ENCODE assay signal across 11 cellular contexts in genomic region chr12:1588574-1588944, GRCh38. TPM values are rescaled to one million over a fixed set of nuclear protein-coding genes. Genes with fewer than 3 reads are reported as not detected.
DNase-seq lines count a peak whose midpoint lies in the region; ATAC-seq lines count a peak whose summit lies in the region.
"Had no signal": no experiment of that assay in that cellular context is flagged by ENCODE, and none has a peak within 500 bp of the region (broad histone marks: within the 10 kb centered on the region; RNA-seq: fewer than 3 reads in every experiment).

No MANE protein-coding gene starts in this region.

- peak overlapping the region; percentile 56 for H3K27ac Mint-ChIP-seq in activated naive CD4-positive, alpha-beta T cell treated with anti-CD3 and anti-CD28 coated beads for 36 hours
- H3K27ac Mint-ChIP-seq in T-helper 17 cell: peak overlapping the region; percentile 49
- H3K27ac Mint-ChIP-seq in immature natural killer cell: peak overlapping the region; percentile 0 to 82 (median 45)

- no peaks in the 10 kb centered on the region for H3K36me3 ChIP-seq in stomach smooth muscle (ENCODE audit: control insufficient read depth in 2 of 2, insufficient read depth in 2 of 2, low read length in 2 of 2)

- intact Hi-C loops in activated naive CD4-positive, alpha-beta T cell treated with anti-CD3 and anti-CD28 coated beads for 36 hours (cut with micrococcal nuclease): no loop called here

- peak overlapping the region; percentile 58 for H3K27ac ChIP-seq in stomach smooth muscle (ENCODE audit: low read length)

- peak overlapping the region in 1 of 2 donors; percentile 36 for H3K9ac ChIP-seq in stomach smooth muscle (ENCODE audit: low read length in 2 of 2)

- no peaks in the 10 kb centered on the region for H3K9me3 Mint-ChIP-seq in activated naive CD4-positive, alpha-beta T cell treated with anti-CD3 and anti-CD28 coated beads for 36 hours
- H3K9me3 Mint-ChIP-seq in immature natural killer cell: no peaks in the 10 kb centered on the region

- no peak for DNase-seq in activated naive CD4-positive, alpha-beta T cell treated with anti-CD3 and anti-CD28 coated beads for 36 hours
- no peak for DNase-seq in activated naive CD4-positive, alpha-beta T cell (lab: John Stamatoyannopoulos, UW)
- DNase-seq in T-helper 17 cell (no peak), immature natural killer cell (no peak), DMS79 treated with DMSO at 0.1 percent for 48 hours (lab: John Stamatoyannopoulos, UW) (no peak)
- DNase-seq: activated CD4-positive, alpha-beta T cell treated with anti-CD3 and anti-CD28 coated beads, Interleukin-2, amount 50 U/mL, for 4 hours; MM.1S; SW 1271 had no signal

- ATAC-seq in T-helper 17 cell (no peak), HG02678 (IDR thresholded peaks at IDR 0.05; ENCODE audit: unreplicated experiment) (no peak), HG03108 (IDR thresholded peaks at IDR 0.05; ENCODE audit: unreplicated experiment) (no peak)

- no peaks in the 10 kb centered on the region for H3K27me3 Mint-ChIP-seq in activated naive CD4-positive, alpha-beta T cell treated with anti-CD3 and anti-CD28 coated beads for 36 hours (ENCODE audit: low read depth)
- H3K27me3 Mint-ChIP-seq in T-helper 17 cell: no peaks in the 10 kb centered on the region
- peaks cover 4 to 9% (median 5%) of the 10 kb centered on the region in 3 donors for H3K27me3 Mint-ChIP-seq in immature natural killer cell (ENCODE audit: low read depth in 3 of 3)

- CTCF ChIA-PET in activated naive CD4-positive, alpha-beta T cell treated with anti-CD3 and anti-CD28 coated beads for 36 hours (lab: Charles Lee): interaction anchor here (0.8 to 5.0 kb wide), 8 partner anchors 15 to 639 kb away, joined by 3 to 50 read pairs (median 4); partner anchors contain the start of gene RAD52

- peaks cover 34% of the 10 kb centered on the region for H3K4me1 ChIP-seq in stomach smooth muscle (ENCODE audit: control insufficient read depth, insufficient read depth, low read length)

- H3K4me1 Mint-ChIP-seq in activated naive CD4-positive, alpha-beta T cell treated with anti-CD3 and anti-CD28 coated beads for 36 hours (ENCODE audit: low read depth): peaks cover 47% of the 10 kb centered on the region
- H3K4me1 Mint-ChIP-seq in T-helper 17 cell: peaks cover 40% of the 10 kb centered on the region
- H3K4me1 Mint-ChIP-seq in immature natural killer cell: peaks cover 49 to 59% of the 10 kb centered on the region in 2 donors

- no peaks in the 10 kb centered on the region for H3K27me3 ChIP-seq in stomach smooth muscle (ENCODE audit: control insufficient read depth in 1 of 2, insufficient read depth in 2 of 2, low read length in 2 of 2)

- H3K9me3 ChIP-seq in T-helper 17 cell (ENCODE audit: control insufficient read depth, low read length, poor library complexity, severe bottlenecking) (no peaks in the 10 kb centered on the region), stomach smooth muscle (ENCODE audit: control insufficient read depth in 2 of 2, low read length in 2 of 2) (no peaks in the 10 kb centered on the region)

- no peak overlapping the region for H3K4me3 ChIP-seq in stomach smooth muscle (ENCODE audit: low read length in 2 of 2)

- peak overlapping the region; percentile 33 for H3K4me3 Mint-ChIP-seq in activated naive CD4-positive, alpha-beta T cell treated with anti-CD3 and anti-CD28 coated beads for 36 hours
- no peak overlapping the region for H3K4me3 Mint-ChIP-seq in T-helper 17 cell
- no peak overlapping the region for H3K4me3 Mint-ChIP-seq in immature natural killer cell

- H3K36me3 Mint-ChIP-seq in activated naive CD4-positive, alpha-beta T cell treated with anti-CD3 and anti-CD28 coated beads for 36 hours (ENCODE audit: low read depth): peaks cover 11% of the 10 kb centered on the region
- H3K36me3 Mint-ChIP-seq in T-helper 17 cell (ENCODE audit: low read depth) (no peaks in the 10 kb centered on the region), immature natural killer cell (peaks cover 0 to 6% (median 6%) of the 10 kb centered on the region in 3 donors)

RNA-seq across cellular contexts. Expression of gene FBXL14, which starts 5.8 kb away (rescaled TPM):
- 10 to 100 TPM; 11.4 to 11.9 TPM for total RNA-seq in activated naive CD4-positive, alpha-beta T cell treated with anti-CD3 and anti-CD28 coated beads for 36 hours
- 10 to 100 TPM; 26.7 to 30.0 TPM for total RNA-seq in T-helper 17 cell
- polyA plus RNA-seq in immature natural killer cell: 10 to 100 TPM in 2 of 3 donors, 1 to 10 TPM in 1; 9.4 to 15.1 (median 11.1) TPM

RNA-seq across cellular contexts. Expression of gene WNT5B, which starts 40.5 kb away (rescaled TPM):
- not detected for total RNA-seq in activated naive CD4-positive, alpha-beta T cell treated with anti-CD3 and anti-CD28 coated beads for 36 hours
- total RNA-seq in T-helper 17 cell: not detected
- polyA plus RNA-seq in immature natural killer cell: not detected
